1 cellular context compared by ENCODE assay signal in the genomic region with DNA sequence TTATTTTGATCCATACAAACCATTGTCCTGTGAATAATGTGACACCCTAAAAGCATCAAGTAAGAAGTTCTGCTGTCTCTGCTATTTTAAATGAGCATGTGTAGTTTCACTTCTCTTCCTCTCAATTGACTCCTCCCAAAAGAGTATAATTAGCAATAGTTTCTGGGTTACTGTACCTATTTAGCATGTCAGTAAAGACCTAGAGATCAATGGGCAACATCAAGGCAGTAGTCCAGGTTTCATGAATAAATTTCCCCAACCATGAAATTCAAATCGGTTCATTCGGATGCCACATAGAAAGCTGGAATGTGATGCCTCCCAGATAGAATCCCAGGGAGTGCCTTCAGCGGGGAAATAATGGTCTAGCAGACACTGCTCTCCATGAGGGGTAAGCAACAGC.
TF ChIP-seq lines count a peak whose summit lies in the region.

No MANE protein-coding gene starts in this region.

TF ChIP-seq in GM23338, 12 proteins besides CTCF, POLR2A, EP300 and RAD21 (continued from another document):
- TF ChIP-seq, protein P1, sequence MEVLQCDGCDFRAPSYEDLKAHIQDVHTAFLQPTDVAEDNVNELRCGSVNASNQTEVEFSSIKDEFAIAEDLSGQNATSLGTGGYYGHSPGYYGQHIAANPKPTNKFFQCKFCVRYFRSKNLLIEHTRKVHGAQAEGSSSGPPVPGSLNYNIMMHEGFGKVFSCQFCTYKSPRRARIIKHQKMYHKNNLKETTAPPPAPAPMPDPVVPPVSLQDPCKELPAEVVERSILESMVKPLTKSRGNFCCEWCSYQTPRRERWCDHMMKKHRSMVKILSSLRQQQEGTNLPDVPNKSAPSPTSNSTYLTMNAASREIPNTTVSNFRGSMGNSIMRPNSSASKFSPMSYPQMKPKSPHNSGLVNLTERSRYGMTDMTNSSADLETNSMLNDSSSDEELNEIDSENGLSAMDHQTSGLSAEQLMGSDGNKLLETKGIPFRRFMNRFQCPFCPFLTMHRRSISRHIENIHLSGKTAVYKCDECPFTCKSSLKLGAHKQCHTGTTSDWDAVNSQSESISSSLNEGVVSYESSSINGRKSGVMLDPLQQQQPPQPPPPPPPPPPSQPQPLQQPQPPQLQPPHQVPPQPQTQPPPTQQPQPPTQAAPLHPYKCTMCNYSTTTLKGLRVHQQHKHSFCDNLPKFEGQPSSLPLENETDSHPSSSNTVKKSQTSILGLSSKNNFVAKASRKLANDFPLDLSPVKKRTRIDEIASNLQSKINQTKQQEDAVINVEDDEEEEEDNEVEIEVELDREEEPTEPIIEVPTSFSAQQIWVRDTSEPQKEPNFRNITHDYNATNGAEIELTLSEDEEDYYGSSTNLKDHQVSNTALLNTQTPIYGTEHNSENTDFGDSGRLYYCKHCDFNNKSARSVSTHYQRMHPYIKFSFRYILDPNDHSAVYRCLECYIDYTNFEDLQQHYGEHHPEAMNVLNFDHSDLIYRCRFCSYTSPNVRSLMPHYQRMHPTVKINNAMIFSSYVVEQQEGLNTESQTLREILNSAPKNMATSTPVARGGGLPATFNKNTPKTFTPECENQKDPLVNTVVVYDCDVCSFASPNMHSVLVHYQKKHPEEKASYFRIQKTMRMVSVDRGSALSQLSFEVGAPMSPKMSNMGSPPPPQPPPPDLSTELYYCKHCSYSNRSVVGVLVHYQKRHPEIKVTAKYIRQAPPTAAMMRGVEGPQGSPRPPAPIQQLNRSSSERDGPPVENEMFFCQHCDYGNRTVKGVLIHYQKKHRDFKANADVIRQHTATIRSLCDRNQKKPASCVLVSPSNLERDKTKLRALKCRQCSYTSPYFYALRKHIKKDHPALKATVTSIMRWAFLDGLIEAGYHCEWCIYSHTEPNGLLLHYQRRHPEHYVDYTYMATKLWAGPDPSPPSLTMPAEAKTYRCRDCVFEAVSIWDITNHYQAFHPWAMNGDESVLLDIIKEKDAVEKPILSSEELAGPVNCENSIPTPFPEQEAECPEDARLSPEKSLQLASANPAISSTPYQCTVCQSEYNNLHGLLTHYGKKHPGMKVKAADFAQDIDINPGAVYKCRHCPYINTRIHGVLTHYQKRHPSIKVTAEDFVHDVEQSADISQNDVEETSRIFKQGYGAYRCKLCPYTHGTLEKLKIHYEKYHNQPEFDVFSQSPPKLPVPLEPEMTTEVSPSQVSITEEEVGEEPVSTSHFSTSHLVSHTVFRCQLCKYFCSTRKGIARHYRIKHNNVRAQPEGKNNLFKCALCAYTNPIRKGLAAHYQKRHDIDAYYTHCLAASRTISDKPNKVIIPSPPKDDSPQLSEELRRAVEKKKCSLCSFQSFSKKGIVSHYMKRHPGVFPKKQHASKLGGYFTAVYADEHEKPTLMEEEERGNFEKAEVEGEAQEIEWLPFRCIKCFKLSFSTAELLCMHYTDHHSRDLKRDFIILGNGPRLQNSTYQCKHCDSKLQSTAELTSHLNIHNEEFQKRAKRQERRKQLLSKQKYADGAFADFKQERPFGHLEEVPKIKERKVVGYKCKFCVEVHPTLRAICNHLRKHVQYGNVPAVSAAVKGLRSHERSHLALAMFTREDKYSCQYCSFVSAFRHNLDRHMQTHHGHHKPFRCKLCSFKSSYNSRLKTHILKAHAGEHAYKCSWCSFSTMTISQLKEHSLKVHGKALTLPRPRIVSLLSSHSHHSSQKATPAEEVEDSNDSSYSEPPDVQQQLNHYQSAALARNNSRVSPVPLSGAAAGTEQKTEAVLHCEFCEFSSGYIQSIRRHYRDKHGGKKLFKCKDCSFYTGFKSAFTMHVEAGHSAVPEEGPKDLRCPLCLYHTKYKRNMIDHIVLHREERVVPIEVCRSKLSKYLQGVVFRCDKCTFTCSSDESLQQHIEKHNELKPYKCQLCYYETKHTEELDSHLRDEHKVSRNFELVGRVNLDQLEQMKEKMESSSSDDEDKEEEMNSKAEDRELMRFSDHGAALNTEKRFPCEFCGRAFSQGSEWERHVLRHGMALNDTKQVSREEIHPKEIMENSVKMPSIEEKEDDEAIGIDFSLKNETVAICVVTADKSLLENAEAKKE (CRISPR knock-in tag; IDR thresholded peaks at IDR 0.05), result no peak
- TF ChIP-seq ZNF331 (CRISPR knock-in tag; IDR thresholded peaks at IDR 0.05; ENCODE audit: low read depth) (no peak), NANOG (IDR thresholded peaks at IDR 0.05; ENCODE audit: borderline replicate concordance) (no peak), CREB1 (CRISPR knock-in tag; IDR thresholded peaks at IDR 0.05; ENCODE audit: low read depth) (no peak), STAT1 (IDR thresholded peaks at IDR 0.05; ENCODE audit: unreplicated experiment) (no peak), POLR2AphosphoS5 (IDR thresholded peaks at IDR 0.05; ENCODE audit: low read depth) (no peak), EZH2 (IDR thresholded peaks at IDR 0.05; ENCODE audit: low read depth, unreplicated experiment) (no peak)
- TF ChIP-seq, protein P2, sequence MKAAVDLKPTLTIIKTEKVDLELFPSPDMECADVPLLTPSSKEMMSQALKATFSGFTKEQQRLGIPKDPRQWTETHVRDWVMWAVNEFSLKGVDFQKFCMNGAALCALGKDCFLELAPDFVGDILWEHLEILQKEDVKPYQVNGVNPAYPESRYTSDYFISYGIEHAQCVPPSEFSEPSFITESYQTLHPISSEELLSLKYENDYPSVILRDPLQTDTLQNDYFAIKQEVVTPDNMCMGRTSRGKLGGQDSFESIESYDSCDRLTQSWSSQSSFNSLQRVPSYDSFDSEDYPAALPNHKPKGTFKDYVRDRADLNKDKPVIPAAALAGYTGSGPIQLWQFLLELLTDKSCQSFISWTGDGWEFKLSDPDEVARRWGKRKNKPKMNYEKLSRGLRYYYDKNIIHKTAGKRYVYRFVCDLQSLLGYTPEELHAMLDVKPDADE (IDR thresholded peaks at IDR 0.05), result no peak
